In genomic region chr16:19933740-19934139, GRCh38 we compare ENCODE assay signal across 1 cellular context.
TF ChIP-seq lines count a peak whose summit lies in the region.

No MANE protein-coding gene starts in this region.

TF ChIP-seq in HepG2, 621 proteins besides CTCF, POLR2A, EP300 and RAD21 (continued from another document):
- TF ChIP-seq AHDC1 (CRISPR knock-in tag; IDR thresholded peaks at IDR 0.05; ENCODE audit: borderline replicate concordance) (no peak), THAP9 (CRISPR knock-in tag; IDR thresholded peaks at IDR 0.05; ENCODE audit: borderline replicate concordance) (no peak), NR2F2 (IDR thresholded peaks at IDR 0.05; ENCODE audit: borderline replicate concordance, low read depth) (no peak), NFYB (CRISPR knock-in tag; IDR thresholded peaks at IDR 0.05) (0 out of 2 replicates have a peak, but pooled peaks have one; percentile 16), GATA4 (IDR thresholded peaks at IDR 0.05; ENCODE audit: borderline replicate concordance, low read depth) (no peak)
